11 cellular contexts compared by ENCODE assay signal in genomic region chr19:13938361-13939027, GRCh38. TPM values are rescaled to one million over a fixed set of nuclear protein-coding genes. Genes with fewer than 3 reads are reported as not detected.
DNase-seq lines count a peak whose midpoint lies in the region; ATAC-seq, FAIRE-seq and TF ChIP-seq lines count a peak whose summit lies in the region.
"Had no signal": no experiment of that assay in that cellular context is flagged by ENCODE, and none has a peak within 500 bp of the region (broad histone marks: within the 10 kb centered on the region; RNA-seq: fewer than 3 reads in every experiment).

TSS of gene PODNL1 (minus strand) at chr19:13938417. CDS start at chr19:13938181, 236 bp downstream.

- H3K56ac ChIP-seq in mesendoderm (ENCODE audit: low read length): peak within 1 kb of the TSS; percentile 7

- no peak within 1 kb of the TSS for H4K5ac ChIP-seq in mesendoderm (ENCODE audit: low read length)

- POLR2A ChIA-PET in A549 (lab: Yijun Ruan, JAX): no interaction called here

- no peak within 1 kb of the TSS for H4K8ac ChIP-seq in mesendoderm (ENCODE audit: low read depth, low read length)

- H3K36me3 ChIP-seq in mesendoderm (ENCODE audit: control insufficient read depth, insufficient read depth, low read length): no peaks in the 10 kb centered on the region

- H3K4me1 ChIP-seq in A549: peaks cover 8% of the 10 kb centered on the region; the same call in 1 of the 3 replicates
- peaks cover 2% of the 10 kb centered on the region for H3K4me1 ChIP-seq in mesendoderm (ENCODE audit: control insufficient read depth, low read depth, low read length)

- H3K9ac ChIP-seq in mesendoderm (ENCODE audit: low read length): no peak within 1 kb of the TSS

- 58% methylated on average over 2 of the region's 20 CpGs for WGBS in A549 (ENCODE audit: missing lambda C conversion rate)
- WGBS in mesendoderm (ENCODE audit: extremely low coverage, insufficient coverage, low lambda C conversion rate): no CpG with 5 or more reads among the region's 20 CpGs

- no peak within 1 kb of the TSS for H3K4me3 ChIP-seq in A549
- H3K4me3 ChIP-seq in mesendoderm (ENCODE audit: low read length): no peak within 1 kb of the TSS

- no peak within 1 kb of the TSS for H2BK120ac ChIP-seq in mesendoderm (ENCODE audit: low read depth, low read length)

- FAIRE-seq in A549 (lab: Jason Lieb, UNC): no peak

- no peaks in the 10 kb centered on the region for H3K9me3 ChIP-seq in A549

- no peak within 1 kb of the TSS for H3K23ac ChIP-seq in mesendoderm (ENCODE audit: low read length)

- no peak within 1 kb of the TSS for H2AK5ac ChIP-seq in mesendoderm (ENCODE audit: low read length)

- H3K27me3 ChIP-seq in mesendoderm (ENCODE audit: insufficient read depth, low read length, poor library complexity): no peaks in the 10 kb centered on the region

- no peak within 1 kb of the TSS for H2BK5ac ChIP-seq in mesendoderm (ENCODE audit: low read length)

- H3K18ac ChIP-seq in mesendoderm (ENCODE audit: low read length): no peak within 1 kb of the TSS

- TF ChIP-seq CTCF in A549 (IDR thresholded peaks at IDR 0.05): no peak

- no peak within 1 kb of the TSS for H3K4ac ChIP-seq in mesendoderm (ENCODE audit: low read depth, low read length)

- no peaks in the 10 kb centered on the region for H3K79me1 ChIP-seq in mesendoderm (ENCODE audit: low read length)

- ATAC-seq in A549 (peak; percentile 15 to 57; a peak in 3 of 6 replicates), HG03520 (IDR thresholded peaks at IDR 0.05; ENCODE audit: unreplicated experiment) (no peak)

- no peak for TF ChIP-seq EP300 in A549 (IDR thresholded peaks at IDR 0.05)

- CTCF ChIA-PET in A549 (lab: Yijun Ruan, JAX): interaction anchor here (1.1 kb wide), 1 partner anchor 20 kb away, joined by 3 read pairs; no protein-coding TSS in a partner anchor

- no peak for TF ChIP-seq POLR2A in A549 (IDR thresholded peaks at IDR 0.05; ENCODE audit: low read length)

- H3K4me2 ChIP-seq in A549 (peak within 1 kb of the TSS; percentile 48), mesendoderm (ENCODE audit: low read length) (no peak within 1 kb of the TSS)

- H2BK15ac ChIP-seq in mesendoderm (replicated peaks; ENCODE audit: low read depth): no peak within 1 kb of the TSS

- no peaks in the 10 kb centered on the region for H3K79me2 ChIP-seq in mesendoderm (ENCODE audit: control insufficient read depth, insufficient read depth, low read length)

- DNase-seq in A549 (ENCODE audit: low read depth in 1 of 2, low spot score in 1 of 2) (no peak), LHCN-M2 (ENCODE audit: low read depth) (peak; percentile 90), epidermal melanocyte (ENCODE audit: insufficient read length, low spot score) (peak; percentile 70), mesendoderm (no peak), kidney glomerular epithelial cell (lab: John Stamatoyannopoulos, UW) (no peak), NCI-H1092 treated with DMSO at 0.1 percent for 48 hours (lab: John Stamatoyannopoulos, UW) (no peak), iPS-NIHi7 (ENCODE audit: extremely low spot score) (no peak)
- DNase-seq: effector CD8-positive, alpha-beta T cell; NCI-H345; T-helper 9 cell had no signal

- TF ChIP-seq RAD21 in A549 (conservative IDR thresholded peaks at IDR 0.05 in 1 of 2, IDR thresholded peaks at IDR 0.05 in 1 of 2): no peak

- H3K27ac ChIP-seq in A549 (peak within 1 kb of the TSS in 1 of 2 experiments; percentile 66; a peak in 3 of 6 replicates), mesendoderm (ENCODE audit: low read depth, low read length) (no peak within 1 kb of the TSS)

TF ChIP-seq in A549, 52 proteins besides CTCF, POLR2A, EP300 and RAD21:
- no peak for TF ChIP-seq KDM1A (IDR thresholded peaks at IDR 0.05; ENCODE audit: low read depth)
- TF ChIP-seq CHD4 (IDR thresholded peaks at IDR 0.05; ENCODE audit: borderline replicate concordance): no peak
- TF ChIP-seq JUNB (IDR thresholded peaks at IDR 0.05): no peak
- TF ChIP-seq USF2 (IDR thresholded peaks at IDR 0.05): no peak
- TF ChIP-seq SREBF2 (IDR thresholded peaks at IDR 0.05): no peak

RNA-seq across cellular contexts. Expression of gene PODNL1, which starts in this region (rescaled TPM):
- polyA plus RNA-seq in A549 (2011; rRNA removed) (0.50 and 0.79 TPM in 2 replicates), A549 (2017; fragmentation: RNase III; extraction: RNeasy Plus Mini Kit Qiagen cat#74134 plus additional on column Dnase treatment) (1.1 to 1.8 TPM (median 1.3 TPM) in 3 replicates)
- polyA plus RNA-seq in A549 (2012; cell fraction: cytosol; rRNA removed): 1.1 and 1.7 TPM in 2 replicates
- polyA plus RNA-seq in A549 (2012; cell fraction: nucleus; rRNA removed): 0.94 and 1.7 TPM in 2 replicates
- 0.34 TPM in 1 of 2 replicates, not detected in the other for polyA minus RNA-seq in A549 (2011; rRNA and poly(A)+ RNA removed)
- total RNA-seq in LHCN-M2 (2014; rRNA removed): 2.1 and 5.2 TPM in 2 replicates
- polyA plus RNA-seq in LHCN-M2 (2012): 11.7 TPM
- 0.21 TPM for polyA plus RNA-seq in mesendoderm (2013, experiment 1 of 2)
- 0.25 TPM for polyA plus RNA-seq in mesendoderm (2013, experiment 2 of 2)

Comparison
In these comparisons a context has a peak if more than half of its experiments do, and no peak if none do; other contexts are left out.
1. DNase-seq: peak in LHCN-M2 (single experiment) and epidermal melanocyte (single experiment); none in A549 (0 of 2), mesendoderm (single experiment), kidney glomerular epithelial cell (single experiment), NCI-H1092 treated with DMSO at 0.1 percent for 48 hours (single experiment) and iPS-NIHi7 (single experiment).